Comparison of ENCODE assay signal across 13 cellular contexts in the genomic region with DNA sequence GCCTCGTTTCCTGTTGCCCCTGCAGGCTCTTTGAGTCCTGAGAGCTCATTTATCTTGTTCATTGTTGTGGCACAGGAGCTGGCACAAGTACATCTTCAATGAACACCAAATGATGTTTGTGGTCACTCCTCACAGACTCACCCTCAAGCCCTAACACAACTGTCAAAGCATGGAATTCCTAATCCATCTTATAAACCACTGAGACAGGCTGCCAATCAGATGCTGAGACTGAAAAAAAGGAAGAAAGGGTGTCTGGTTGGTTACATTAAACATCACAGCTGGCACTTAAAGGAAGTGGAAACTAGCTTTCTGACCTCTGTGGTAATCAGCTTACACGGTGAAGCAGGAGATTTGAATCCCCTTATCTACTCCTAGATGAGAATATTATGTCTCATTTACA.
DNase-seq lines count a peak whose midpoint lies in the region; ATAC-seq and TF ChIP-seq lines count a peak whose summit lies in the region.
"Had no signal": no experiment of that assay in that cellular context is flagged by ENCODE, and none has a peak within 500 bp of the region (broad histone marks: within the 10 kb centered on the region; RNA-seq: fewer than 3 reads in every experiment).

No MANE protein-coding gene starts in this region.

- CTCF ChIA-PET in HEK293T (lab: Yijun Ruan, JAX): no interaction called here

- POLR2A ChIA-PET in HEK293T (lab: Yijun Ruan, JAX): no interaction called here

- DNase-seq in GF-D8 (lab: John Stamatoyannopoulos, UW): peak; percentile 25
- DNase-seq in HEK293T (ENCODE audit: extremely low spot score): no peak
- peak; percentile 27 for DNase-seq in NCI-H69 (lab: John Stamatoyannopoulos, UW)
- DNase-seq in glomerular visceral epithelial cell (ENCODE audit: extremely low spot score): peak; percentile 52
- DNase-seq in hippocampal formation (lab: John Stamatoyannopoulos, UW): no peak
- no peak for DNase-seq in NCI-H446 (lab: John Stamatoyannopoulos, UW)
- no peak for DNase-seq in NK-92 (lab: John Stamatoyannopoulos, UW; ENCODE audit: unreplicated experiment)
- DNase-seq: activated naive CD4-positive, alpha-beta T cell treated with anti-CD3 and anti-CD28 coated beads for 36 hours; heart left ventricle; NCI-H2107 had no signal

- ATAC-seq in GM21360 (IDR thresholded peaks at IDR 0.05; ENCODE audit: unreplicated experiment): no peak
- ATAC-seq: heart left ventricle, K562, left lobe of liver had no signal

TF ChIP-seq in HEK293T, 16 proteins besides CTCF, POLR2A, EP300 and RAD21:
- TF ChIP-seq CTBP1 (IDR thresholded peaks at IDR 0.05; ENCODE audit: borderline replicate concordance) (no peak), ELF4 (IDR thresholded peaks at IDR 0.05) (no peak), FOXM1 (IDR thresholded peaks at IDR 0.05; ENCODE audit: borderline replicate concordance) (no peak)
- TF ChIP-seq, protein P1, sequence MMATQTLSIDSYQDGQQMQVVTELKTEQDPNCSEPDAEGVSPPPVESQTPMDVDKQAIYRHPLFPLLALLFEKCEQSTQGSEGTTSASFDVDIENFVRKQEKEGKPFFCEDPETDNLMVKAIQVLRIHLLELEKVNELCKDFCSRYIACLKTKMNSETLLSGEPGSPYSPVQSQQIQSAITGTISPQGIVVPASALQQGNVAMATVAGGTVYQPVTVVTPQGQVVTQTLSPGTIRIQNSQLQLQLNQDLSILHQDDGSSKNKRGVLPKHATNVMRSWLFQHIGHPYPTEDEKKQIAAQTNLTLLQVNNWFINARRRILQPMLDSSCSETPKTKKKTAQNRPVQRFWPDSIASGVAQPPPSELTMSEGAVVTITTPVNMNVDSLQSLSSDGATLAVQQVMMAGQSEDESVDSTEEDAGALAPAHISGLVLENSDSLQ (IDR thresholded peaks at IDR 0.05): peak; percentile 29; the same call in 1 of the 2 replicates

Comparison
In these comparisons a context has a peak if more than half of its experiments do, and no peak if none do; other contexts are left out.
1. DNase-seq: peak in GF-D8 (single experiment), NCI-H69 (single experiment) and glomerular visceral epithelial cell (single experiment); none in HEK293T (single experiment), hippocampal formation (0 of 2), NCI-H446 (0 of 2) and NK-92 (single experiment).